Comparison of ENCODE assay signal across 13 cellular contexts in the genomic region with DNA sequence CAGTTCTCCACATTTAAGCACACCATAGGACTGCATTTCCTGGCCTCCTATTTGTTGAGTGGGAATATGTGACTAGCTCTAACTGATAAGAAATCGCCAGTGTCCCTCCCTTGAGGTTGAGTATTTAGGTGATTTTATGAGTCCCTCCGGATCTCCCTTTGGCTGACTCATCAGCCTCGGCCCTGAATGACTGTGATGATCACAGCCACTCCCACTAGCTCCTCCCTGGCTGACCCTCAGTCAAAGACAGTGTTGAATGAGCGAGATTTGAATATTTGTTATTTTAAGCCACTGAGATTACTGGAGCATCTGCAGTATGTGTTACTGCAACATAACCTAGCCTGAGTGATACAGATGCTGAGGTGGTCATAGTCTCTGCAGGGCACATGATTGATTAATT.
DNase-seq lines count a peak whose midpoint lies in the region; ATAC-seq and TF ChIP-seq lines count a peak whose summit lies in the region.
"Had no signal": no experiment of that assay in that cellular context is flagged by ENCODE, and none has a peak within 500 bp of the region (broad histone marks: within the 10 kb centered on the region; RNA-seq: fewer than 3 reads in every experiment).

No MANE protein-coding gene starts in this region.

- H2AFZ ChIP-seq in Karpas-422 (ENCODE audit: low read length) = no peak overlapping the region

- H3K36me3 ChIP-seq in GM06990 (ENCODE audit: control insufficient read depth, insufficient read depth, low read length) (no peaks in the 10 kb centered on the region), H7 (replicated peaks; ENCODE audit: control insufficient read depth, insufficient read depth, low read length) (no peaks in the 10 kb centered on the region), Karpas-422 (ENCODE audit: insufficient read depth, low read length) (no peaks in the 10 kb centered on the region), endodermal cell (ENCODE audit: control insufficient read depth, insufficient read depth, low read length) (no peaks in the 10 kb centered on the region), esophagus muscularis mucosa (no peaks in the 10 kb centered on the region)

- H3K4me1 ChIP-seq in Karpas-422 (ENCODE audit: low read length) (peaks cover 29% of the 10 kb centered on the region), endodermal cell (ENCODE audit: control insufficient read depth, insufficient read depth, low read length) (peaks cover 4% of the 10 kb centered on the region), esophagus muscularis mucosa (no peaks in the 10 kb centered on the region)

- no peaks in the 10 kb centered on the region for H3K9me3 Mint-ChIP-seq in endodermal cell
- H3K9me3 Mint-ChIP-seq in activated CD8-positive, alpha-beta memory T cell treated with anti-CD3 and anti-CD28 coated beads, Interleukin-2, amount 10 ng/mL, durations not matched to agents 7 days and 5 days (ENCODE audit: low read depth) = no peaks in the 10 kb centered on the region

- H3K27ac Mint-ChIP-seq in endodermal cell = no peak overlapping the region
- H3K27ac Mint-ChIP-seq in activated CD8-positive, alpha-beta memory T cell treated with anti-CD3 and anti-CD28 coated beads, Interleukin-2, amount 10 ng/mL, durations not matched to agents 7 days and 5 days = no peak overlapping the region
- H3K27ac Mint-ChIP-seq: activated CD4-positive, alpha-beta T cell treated with anti-CD3 and anti-CD28 coated beads, Interleukin-2, amount 10 ng/mL, durations not matched to agents 24 days and 14 days; T-cell had no signal

- no peaks in the 10 kb centered on the region for H3K9me2 ChIP-seq in Karpas-422 (replicated peaks; ENCODE audit: insufficient read depth, low read length)

- ATAC-seq in activated CD8-positive, alpha-beta memory T cell treated with anti-CD3 and anti-CD28 coated beads, Interleukin-2, amount 10 ng/mL, durations not matched to agents 7 days and 5 days = no peak
- ATAC-seq in HG02973 (IDR thresholded peaks at IDR 0.05; ENCODE audit: unreplicated experiment) = no peak
- ATAC-seq: T-cell had no signal

- no peak for TF ChIP-seq CTCF in GM06990 (IDR thresholded peaks at IDR 0.05; ENCODE audit: insufficient read depth, low read length, poor library complexity, severe bottlenecking)
- no peak for TF ChIP-seq CTCF in endodermal cell (conservative IDR thresholded peaks at IDR 0.05)
- no peak for TF ChIP-seq CTCF in esophagus muscularis mucosa (IDR thresholded peaks at IDR 0.05)

- no peaks in the 10 kb centered on the region for H3K79me2 ChIP-seq in Karpas-422 (ENCODE audit: low read length)

- peaks cover 2% of the 10 kb centered on the region for H3K27me3 Mint-ChIP-seq in endodermal cell (ENCODE audit: insufficient read depth)
- no peaks in the 10 kb centered on the region for H3K27me3 Mint-ChIP-seq in activated CD8-positive, alpha-beta memory T cell treated with anti-CD3 and anti-CD28 coated beads, Interleukin-2, amount 10 ng/mL, durations not matched to agents 7 days and 5 days
- H3K27me3 Mint-ChIP-seq: activated CD4-positive, alpha-beta T cell treated with anti-CD3 and anti-CD28 coated beads, Interleukin-2, amount 10 ng/mL, durations not matched to agents 24 days and 14 days had no signal

- no peak for TF ChIP-seq POLR2A in esophagus muscularis mucosa (IDR thresholded peaks at IDR 0.05; ENCODE audit: low read depth)

- intact Hi-C loops in esophagus muscularis mucosa (cut with DNase I) = no loop called here

- H3K27me3 ChIP-seq in GM06990 (replicated peaks; ENCODE audit: control insufficient read depth, insufficient read depth, low read length) = no peaks in the 10 kb centered on the region
- H3K27me3 ChIP-seq in H7 (ENCODE audit: control insufficient read depth, insufficient read depth, low read length) = no peaks in the 10 kb centered on the region
- H3K27me3 ChIP-seq in Karpas-422 (ENCODE audit: low read length) = no peaks in the 10 kb centered on the region
- H3K27me3 ChIP-seq in endodermal cell (ENCODE audit: control insufficient read depth, insufficient read depth, low read length, poor library complexity, severe bottlenecking) = no peaks in the 10 kb centered on the region
- no peaks in the 10 kb centered on the region for H3K27me3 ChIP-seq in esophagus muscularis mucosa

- H3K4me2 ChIP-seq in Karpas-422 (ENCODE audit: low read depth, low read length, poor library complexity, severe bottlenecking) = peak overlapping the region; percentile 49

- no peak overlapping the region for H3K4me3 ChIP-seq in GM06990 (replicated peaks; ENCODE audit: low read depth, low read length)
- H3K4me3 ChIP-seq in H7 (ENCODE audit: insufficient read depth, low read depth, low read length) = no peak overlapping the region
- H3K4me3 ChIP-seq in Karpas-422 (ENCODE audit: low read length) = no peak overlapping the region
- H3K4me3 ChIP-seq in endodermal cell (ENCODE audit: low read length) = no peak overlapping the region
- H3K4me3 ChIP-seq in esophagus muscularis mucosa = no peak overlapping the region

- H3K27ac ChIP-seq in Karpas-422 (ENCODE audit: low read length) = no peak overlapping the region
- no peak overlapping the region for H3K27ac ChIP-seq in endodermal cell (ENCODE audit: low read depth, low read length)
- no peak overlapping the region for H3K27ac ChIP-seq in esophagus muscularis mucosa (replicated peaks in 1 of 4)

- CTCF ChIA-PET in activated CD8-positive, alpha-beta memory T cell treated with anti-CD3 and anti-CD28 coated beads, Interleukin-2, amount 10 ng/mL, durations not matched to agents 7 days and 5 days (lab: Charles Lee) = no interaction called here

- H3K36me3 Mint-ChIP-seq in endodermal cell (ENCODE audit: low read depth) = no peaks in the 10 kb centered on the region
- no peaks in the 10 kb centered on the region for H3K36me3 Mint-ChIP-seq in activated CD8-positive, alpha-beta memory T cell treated with anti-CD3 and anti-CD28 coated beads, Interleukin-2, amount 10 ng/mL, durations not matched to agents 7 days and 5 days
- H3K36me3 Mint-ChIP-seq: T-cell had no signal

- no peaks in the 10 kb centered on the region for H4K20me1 ChIP-seq in Karpas-422 (ENCODE audit: insufficient read depth, low read depth, low read length)

- H3K9me3 ChIP-seq in Karpas-422 (ENCODE audit: low read length) (no peaks in the 10 kb centered on the region), endodermal cell (ENCODE audit: control insufficient read depth, low read length) (no peaks in the 10 kb centered on the region), esophagus muscularis mucosa (no peaks in the 10 kb centered on the region)

- H3K9ac ChIP-seq in Karpas-422 (ENCODE audit: low read length) (no peak overlapping the region), endodermal cell (ENCODE audit: extremely low read depth, low read length, poor library complexity, severe bottlenecking) (no peak overlapping the region)

- H3K4me1 Mint-ChIP-seq in endodermal cell = peaks cover 7% of the 10 kb centered on the region
- no peaks in the 10 kb centered on the region for H3K4me1 Mint-ChIP-seq in activated CD8-positive, alpha-beta memory T cell treated with anti-CD3 and anti-CD28 coated beads, Interleukin-2, amount 10 ng/mL, durations not matched to agents 7 days and 5 days
- H3K4me1 Mint-ChIP-seq: activated CD4-positive, alpha-beta T cell treated with anti-CD3 and anti-CD28 coated beads, Interleukin-2, amount 10 ng/mL, durations not matched to agents 24 days and 14 days; T-cell had no signal

- no peak overlapping the region for H3K4me3 Mint-ChIP-seq in endodermal cell
- no peak overlapping the region for H3K4me3 Mint-ChIP-seq in activated CD8-positive, alpha-beta memory T cell treated with anti-CD3 and anti-CD28 coated beads, Interleukin-2, amount 10 ng/mL, durations not matched to agents 7 days and 5 days
- H3K4me3 Mint-ChIP-seq: activated CD4-positive, alpha-beta T cell treated with anti-CD3 and anti-CD28 coated beads, Interleukin-2, amount 10 ng/mL, durations not matched to agents 24 days and 14 days; T-cell had no signal

- DNase-seq in GM06990 (ENCODE audit: extremely low read depth, insufficient read length) (peak; percentile 6), H7 (peak; percentile 10), Karpas-422 (peak; percentile 83), endodermal cell (peak; percentile 77), esophagus muscularis mucosa (ENCODE audit: extremely low spot score) (no peak)
- DNase-seq in stimulated activated naive CD4-positive, alpha-beta T cell (lab: John Stamatoyannopoulos, UW) = no peak
- no peak for DNase-seq in activated CD8-positive, alpha-beta memory T cell treated with anti-CD3 and anti-CD28 coated beads, Interleukin-2, amount 10 ng/mL, durations not matched to agents 7 days and 5 days
- DNase-seq: activated CD4-positive, alpha-beta T cell treated with anti-CD3 and anti-CD28 coated beads, Interleukin-2, amount 10 ng/mL, durations not matched to agents 24 days and 14 days; DND-41; NCI-H2107; stimulated activated CD4-positive, alpha-beta T cell treated with anti-CD3 and anti-CD28 coated beads, Interleukin-1b, Interleukin-23, amount 100 ng/mL, for 48 hours; T-cell had no signal

- no peak for TF ChIP-seq EP300 in esophagus muscularis mucosa (IDR thresholded peaks at IDR 0.05)

- 28 to 32% methylated on average over 3 to 4 of the region's 4 CpGs for WGBS in endodermal cell (ENCODE audit: insufficient coverage in 1 of 2, insufficient read length in 1 of 2), 2 experiments
- whole genome bisulfite sequencing in esophagus muscularis mucosa = 47% methylated on average over 4 of the region's 4 CpGs

Comparison
In these comparisons a context has a peak if more than half of its experiments do, and no peak if none do; other contexts are left out.
1. DNase-seq: peak in GM06990 (single experiment), H7 (single experiment), Karpas-422 (single experiment) and endodermal cell (single experiment); none in stimulated activated naive CD4-positive, alpha-beta T cell (0 of 6), activated CD8-positive, alpha-beta memory T cell treated with anti-CD3 and anti-CD28 coated beads, Interleukin-2, amount 10 ng/mL, durations not matched to agents 7 days and 5 days (single experiment) and esophagus muscularis mucosa (single experiment).